8 cellular contexts compared by ENCODE assay signal in the genomic region with DNA sequence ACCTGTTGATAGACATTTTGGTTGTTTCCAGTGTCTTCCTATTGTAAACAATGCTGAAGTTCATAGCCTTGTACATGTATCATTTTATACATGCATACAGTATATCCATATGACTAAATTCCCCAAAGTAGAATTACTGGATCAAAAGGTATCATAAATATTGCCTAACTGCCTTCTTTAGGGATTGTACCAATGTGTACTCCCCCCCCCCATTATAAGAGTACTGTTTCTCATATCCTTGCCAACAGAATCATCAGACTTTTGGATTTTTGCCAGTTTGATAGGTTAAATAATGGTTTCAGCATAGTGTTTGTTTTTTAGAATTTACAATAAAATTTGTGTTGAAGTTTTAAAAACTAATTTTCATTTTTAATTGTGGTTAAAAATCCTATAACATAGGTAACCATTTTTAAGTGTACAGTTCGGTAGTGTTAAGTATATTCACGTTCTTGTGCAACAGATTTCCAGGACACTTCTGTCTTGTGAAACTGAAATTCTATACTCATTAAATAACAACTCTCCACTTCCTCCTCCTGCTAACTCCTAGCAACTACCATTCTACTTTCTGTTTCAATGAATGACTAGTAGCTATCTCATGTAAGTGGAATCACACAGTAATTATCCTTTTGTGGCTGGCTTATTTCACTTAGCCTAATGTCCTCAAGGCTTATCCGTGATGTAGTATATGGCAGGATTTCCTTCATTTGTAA. TPM values are rescaled to one million over a fixed set of nuclear protein-coding genes. Genes with fewer than 3 reads are reported as not detected.
DNase-seq lines count a peak whose midpoint lies in the region; ATAC-seq and TF ChIP-seq lines count a peak whose summit lies in the region.

No MANE protein-coding gene starts in this region.

- peaks cover 7% of the 10 kb centered on the region for H3K4me1 Mint-ChIP-seq in activated CD8-positive, alpha-beta T cell treated with anti-CD3 and anti-CD28 coated beads for 36 hours (ENCODE audit: low read depth)

- no peak overlapping the region for H3K23ac ChIP-seq in mesendoderm (ENCODE audit: low read length)

- H2BK15ac ChIP-seq in mesendoderm (replicated peaks; ENCODE audit: low read depth), result no peak overlapping the region

- H3K4me3 ChIP-seq in mesendoderm (ENCODE audit: low read length), result no peak overlapping the region

- no CpG with 5 or more reads among the region's 3 CpGs for WGBS in mesendoderm (ENCODE audit: extremely low coverage, insufficient coverage, low lambda C conversion rate)

- H4K5ac ChIP-seq in mesendoderm (ENCODE audit: low read length), result no peak overlapping the region

- no peak overlapping the region for H3K27ac Mint-ChIP-seq in activated CD8-positive, alpha-beta T cell treated with anti-CD3 and anti-CD28 coated beads for 36 hours

- no peaks in the 10 kb centered on the region for H3K4me1 ChIP-seq in mesendoderm (ENCODE audit: control insufficient read depth, low read depth, low read length)

- DNase-seq in Right ventricle myocardium superior (no peak), cardiac septum (ENCODE audit: low spot score) (no peak), NCI-H1417 (lab: John Stamatoyannopoulos, UW) (peak; percentile 48 to 84 (median 50)), mesendoderm (peak; percentile 57), NCI-H2227 treated with DMSO at 0.1 percent for 48 hours (lab: John Stamatoyannopoulos, UW) (no peak)
- no peak for DNase-seq in activated CD8-positive, alpha-beta T cell treated with anti-CD3 and anti-CD28 coated beads for 36 hours
- DNase-seq in stimulated activated CD4-positive, alpha-beta T cell treated with anti-CD3 and anti-CD28 coated beads, Interleukin-4, amount 100 ng/mL, for 1 hour, result no peak

- no peaks in the 10 kb centered on the region for H3K36me3 Mint-ChIP-seq in activated CD8-positive, alpha-beta T cell treated with anti-CD3 and anti-CD28 coated beads for 36 hours (ENCODE audit: low read depth)

- H3K56ac ChIP-seq in mesendoderm (ENCODE audit: low read length), result no peak overlapping the region

- H3K79me2 ChIP-seq in mesendoderm (ENCODE audit: control insufficient read depth, insufficient read depth, low read length), result no peaks in the 10 kb centered on the region

- CTCF ChIA-PET in activated CD8-positive, alpha-beta T cell treated with anti-CD3 and anti-CD28 coated beads for 36 hours (lab: Charles Lee), result interaction anchor here (1.6 kb wide), 1 partner anchor 21 kb away, joined by 6 read pairs; no protein-coding TSS in a partner anchor

- H2AK5ac ChIP-seq in mesendoderm (ENCODE audit: low read length), result no peak overlapping the region

- no peaks in the 10 kb centered on the region for H3K79me1 ChIP-seq in mesendoderm (ENCODE audit: low read length)

- H3K9me3 Mint-ChIP-seq in activated CD8-positive, alpha-beta T cell treated with anti-CD3 and anti-CD28 coated beads for 36 hours, result no peaks in the 10 kb centered on the region

- H3K4me2 ChIP-seq in mesendoderm (ENCODE audit: low read length), result no peak overlapping the region

- no peak overlapping the region for H3K27ac ChIP-seq in mesendoderm (ENCODE audit: low read depth, low read length)

- H3K27me3 ChIP-seq in mesendoderm (ENCODE audit: insufficient read depth, low read length, poor library complexity), result no peaks in the 10 kb centered on the region

- H3K4me3 Mint-ChIP-seq in activated CD8-positive, alpha-beta T cell treated with anti-CD3 and anti-CD28 coated beads for 36 hours, result no peak overlapping the region

- TF ChIP-seq CTCF in activated CD8-positive, alpha-beta T cell treated with anti-CD3 and anti-CD28 coated beads for 36 hours (IDR thresholded peaks at IDR 0.05), result no peak

- H4K8ac ChIP-seq in mesendoderm (ENCODE audit: low read depth, low read length), result no peak overlapping the region

- no peak overlapping the region for H3K9ac ChIP-seq in mesendoderm (ENCODE audit: low read length)

- H2BK120ac ChIP-seq in mesendoderm (ENCODE audit: low read depth, low read length), result no peak overlapping the region

- ATAC-seq in Right ventricle myocardium superior (ENCODE audit: poor library complexity) (peak; percentile 61), HG02852 (IDR thresholded peaks at IDR 0.05; ENCODE audit: unreplicated experiment) (peak; percentile 98)
- peak; percentile 86 for ATAC-seq in activated CD8-positive, alpha-beta T cell treated with anti-CD3 and anti-CD28 coated beads for 36 hours

- H3K4ac ChIP-seq in mesendoderm (ENCODE audit: low read depth, low read length), result no peak overlapping the region

- peaks cover 1% of the 10 kb centered on the region for H3K27me3 Mint-ChIP-seq in activated CD8-positive, alpha-beta T cell treated with anti-CD3 and anti-CD28 coated beads for 36 hours

- intact Hi-C loops in Right ventricle myocardium superior (cut with DNase I), result no loop called here
- intact Hi-C loops in cardiac septum (cut with DNase I), result no loop called here
- intact Hi-C loops in activated CD8-positive, alpha-beta T cell treated with anti-CD3 and anti-CD28 coated beads for 36 hours (cut with micrococcal nuclease), result no loop called here

- H3K18ac ChIP-seq in mesendoderm (ENCODE audit: low read length), result no peak overlapping the region

- H3K36me3 ChIP-seq in mesendoderm (ENCODE audit: control insufficient read depth, insufficient read depth, low read length), result no peaks in the 10 kb centered on the region

- POLR2A ChIA-PET in activated CD8-positive, alpha-beta T cell treated with anti-CD3 and anti-CD28 coated beads for 36 hours (lab: Charles Lee), result interaction anchor here (0.5 kb wide), 1 partner anchor 603 kb away, joined by 3 read pairs; no protein-coding TSS in a partner anchor

- H2BK5ac ChIP-seq in mesendoderm (ENCODE audit: low read length), result no peak overlapping the region

RNA-seq across cellular contexts. Expression of a gene that starts 30.8 kb away (rescaled TPM):
- total RNA-seq in Right ventricle myocardium superior, result 7.6 TPM
- total RNA-seq in cardiac septum, result 9.0 TPM
- total RNA-seq in activated CD8-positive, alpha-beta T cell treated with anti-CD3 and anti-CD28 coated beads for 36 hours, result 10 to 100 TPM in 1 of 2 experiments, 1 to 10 TPM in 1; 8.9 to 10.2 TPM
- polyA plus RNA-seq in mesendoderm (2013, experiment 1 of 2), result 33.8 TPM
- 32.8 TPM for polyA plus RNA-seq in mesendoderm (2013, experiment 2 of 2)

Comparison
In these comparisons a context has a peak if more than half of its experiments do, and no peak if none do; other contexts are left out.
1. DNase-seq: peak in NCI-H1417 (3 of 3) and mesendoderm (single experiment); none in Right ventricle myocardium superior (single experiment), cardiac septum (single experiment), activated CD8-positive, alpha-beta T cell treated with anti-CD3 and anti-CD28 coated beads for 36 hours (single experiment), stimulated activated CD4-positive, alpha-beta T cell treated with anti-CD3 and anti-CD28 coated beads, Interleukin-4, amount 100 ng/mL, for 1 hour (single experiment) and NCI-H2227 treated with DMSO at 0.1 percent for 48 hours (single experiment).
2. Peak in every context shown above with its lines, with median percentiles within 50 percentile points of each other: ATAC-seq.